Comparison of ENCODE assay signal across 2 cellular contexts in genomic region chr1:235331391-235331790, GRCh38.
TF ChIP-seq lines count a peak whose summit lies in the region.

No MANE protein-coding gene starts in this region.

TF ChIP-seq in IMR-90, 13 proteins besides CTCF, POLR2A, EP300 and RAD21:
- peak; percentile 45; the same call in 1 of the 2 replicates for TF ChIP-seq CEBPB (IDR thresholded peaks at IDR 0.05; ENCODE audit: low read depth, low read length)
- TF ChIP-seq MXI1 (IDR thresholded peaks at IDR 0.05; ENCODE audit: borderline replicate concordance, low read depth, low read length): no peak

TF ChIP-seq in GM12878, 131 proteins besides CTCF, POLR2A, EP300 and RAD21:
- TF ChIP-seq CHD4 (IDR thresholded peaks at IDR 0.05) (no peak), IRF4 (IDR thresholded peaks at IDR 0.05; ENCODE audit: low read depth, low read length) (no peak)
TF ChIP-seq in GM12878: peak in this region for 0.
